Comparison of ENCODE assay signal across 1 cellular context in genomic region chr1:109508873-109509175, GRCh38.
TF ChIP-seq lines count a peak whose summit lies in the region.

No MANE protein-coding gene starts in this region.

TF ChIP-seq in K562, 482 proteins besides CTCF, POLR2A, EP300 and RAD21:
- TF ChIP-seq RBM25 (IDR thresholded peaks at IDR 0.05; ENCODE audit: low read depth, low read length, severe bottlenecking), result no peak
- TF ChIP-seq PHF21A (IDR thresholded peaks at IDR 0.05; ENCODE audit: borderline replicate concordance, low read depth), result no peak
- no peak for TF ChIP-seq GABPA (tag; conservative IDR thresholded peaks at IDR 0.05; ENCODE audit: low read depth)
- no peak for TF ChIP-seq ZNF140 (CRISPR knock-in tag; IDR thresholded peaks at IDR 0.05)
- TF ChIP-seq TCFL5 (CRISPR knock-in tag; conservative IDR thresholded peaks at IDR 0.05), result no peak
- no peak for TF ChIP-seq ZNF830 (CRISPR knock-in tag; IDR thresholded peaks at IDR 0.05)
- no peak for TF ChIP-seq THAP12 (CRISPR knock-in tag; IDR thresholded peaks at IDR 0.05)
- TF ChIP-seq POU5F1 (IDR thresholded peaks at IDR 0.05; ENCODE audit: borderline replicate concordance, low read depth, low read length, partially characterized antibody), result no peak
- no peak for TF ChIP-seq KLF13 (tag; IDR thresholded peaks at IDR 0.05; ENCODE audit: borderline replicate concordance, low read depth)
- TF ChIP-seq YBX1 (IDR thresholded peaks at IDR 0.05), result no peak
- TF ChIP-seq ILK (tag; IDR thresholded peaks at IDR 0.05; ENCODE audit: borderline replicate concordance, low read depth), result no peak
- TF ChIP-seq PHB2 (IDR thresholded peaks at IDR 0.05; ENCODE audit: low read depth), result no peak
- TF ChIP-seq ZNF23 (CRISPR knock-in tag; IDR thresholded peaks at IDR 0.05), result no peak
- TF ChIP-seq CREB1 (IDR thresholded peaks at IDR 0.05), result no peak
- no peak for TF ChIP-seq CREB1 (CRISPR knock-in tag; IDR thresholded peaks at IDR 0.05)
- TF ChIP-seq ZNF224 (CRISPR knock-in tag; IDR thresholded peaks at IDR 0.05), result no peak
- TF ChIP-seq BRCA1 (IDR thresholded peaks at IDR 0.05), result no peak
- TF ChIP-seq BRCA1 (CRISPR knock-in tag; IDR thresholded peaks at IDR 0.05), result no peak
- TF ChIP-seq OTX1 (CRISPR knock-in tag; IDR thresholded peaks at IDR 0.05), result no peak
- TF ChIP-seq NCOA1 (IDR thresholded peaks at IDR 0.05; ENCODE audit: low read depth), result no peak
- TF ChIP-seq BRD4 (IDR thresholded peaks at IDR 0.05), result no peak
- TF ChIP-seq HMG20A (CRISPR knock-in tag; conservative IDR thresholded peaks at IDR 0.05), result no peak
